In the genomic region with DNA sequence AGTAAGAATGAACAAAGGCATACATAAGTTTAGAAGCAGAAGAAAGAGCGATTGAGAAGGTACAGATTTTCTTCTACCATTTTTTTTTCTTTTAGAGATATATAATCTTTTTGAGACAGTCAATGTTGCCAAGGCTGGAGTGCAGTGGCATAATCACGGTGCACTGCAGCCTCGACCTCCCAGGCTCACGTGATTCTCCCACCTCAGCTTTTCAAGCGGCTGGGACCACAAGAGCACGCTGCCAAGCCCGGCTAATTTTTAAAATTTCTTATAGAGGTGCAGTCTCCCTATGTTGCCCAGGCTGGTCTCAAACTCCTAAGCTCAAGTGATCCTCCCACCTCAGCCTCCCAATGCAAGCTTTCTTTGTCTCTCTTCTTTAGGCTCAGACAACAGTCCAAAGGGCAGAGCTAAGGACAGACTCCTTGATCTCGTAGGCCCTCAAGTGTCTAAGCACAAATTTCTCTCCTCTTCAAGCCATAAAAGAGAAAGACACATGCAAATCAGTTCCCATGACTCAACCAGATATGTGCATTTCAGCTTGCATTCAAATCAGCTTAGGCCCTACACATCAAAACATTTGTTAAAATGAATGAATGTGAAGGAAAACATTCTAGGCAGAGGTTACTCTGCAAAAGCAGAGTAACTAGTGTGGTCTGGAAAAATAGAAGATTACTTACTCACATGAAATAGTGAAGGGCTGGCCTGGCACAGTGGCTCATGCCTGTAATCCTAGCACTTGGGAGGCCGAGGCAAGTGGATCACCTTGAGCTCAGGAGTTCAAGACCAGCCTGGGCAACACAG, we compare ENCODE assay signal across 8 cellular contexts. TPM values are rescaled to one million over a fixed set of nuclear protein-coding genes. Genes with fewer than 3 reads are reported as not detected.
DNase-seq lines count a peak whose midpoint lies in the region; ATAC-seq and TF ChIP-seq lines count a peak whose summit lies in the region.

No MANE protein-coding gene starts in this region.

- H3K9me3 Mint-ChIP-seq in activated CD4-positive, alpha-beta memory T cell treated with anti-CD3 and anti-CD28 coated beads, Interleukin-2, amount 10 ng/mL, durations not matched to agents 7 days and 5 days = no peaks in the 10 kb centered on the region

- H3K4me2 ChIP-seq in SU-DHL-6 (ENCODE audit: low read depth, low read length, poor library complexity, severe bottlenecking) (peak overlapping the region; percentile 31), osteoblast (ENCODE audit: insufficient read depth, low read length) (peak overlapping the region; percentile 14)

- no peaks in the 10 kb centered on the region for H3K36me3 ChIP-seq in SU-DHL-6 (ENCODE audit: low read length)
- no peaks in the 10 kb centered on the region for H3K36me3 ChIP-seq in osteoblast (ENCODE audit: insufficient read depth, low read length)
- H3K36me3 ChIP-seq in adrenal gland (replicated peaks in 1 of 2) = no peaks in the 10 kb centered on the region

- H3K4me1 ChIP-seq in osteoblast (ENCODE audit: insufficient read depth, low read length) = peaks cover 6% of the 10 kb centered on the region
- H3K4me1 ChIP-seq in adrenal gland (replicated peaks in 1 of 2) = peaks cover 8 to 73% of the 10 kb centered on the region in 2 donors

- WGBS in adrenal gland, 4 donors = 79 to 95% (median 89%) methylated on average over 9 of the region's 9 CpGs

- H3K4me3 ChIP-seq in SU-DHL-6 (ENCODE audit: insufficient read depth, low read length, poor library complexity, severe bottlenecking) = no peak overlapping the region
- H3K4me3 ChIP-seq in osteoblast (ENCODE audit: insufficient read depth, low read length) = no peak overlapping the region
- H3K4me3 ChIP-seq in adrenal gland = no peak overlapping the region

- H3K36me3 Mint-ChIP-seq in activated CD4-positive, alpha-beta memory T cell treated with anti-CD3 and anti-CD28 coated beads, Interleukin-2, amount 10 ng/mL, durations not matched to agents 7 days and 5 days (ENCODE audit: low read depth) = peaks cover 5% of the 10 kb centered on the region

- H3K27ac Mint-ChIP-seq in activated CD4-positive, alpha-beta memory T cell treated with anti-CD3 and anti-CD28 coated beads, Interleukin-2, amount 10 ng/mL, durations not matched to agents 7 days and 5 days = no peak overlapping the region

- H3K27me3 ChIP-seq in SU-DHL-6 (ENCODE audit: low read length) (no peaks in the 10 kb centered on the region), osteoblast (ENCODE audit: insufficient read depth, low read length) (no peaks in the 10 kb centered on the region), adrenal gland (no peaks in the 10 kb centered on the region)

- CTCF ChIA-PET in activated CD4-positive, alpha-beta memory T cell treated with anti-CD3 and anti-CD28 coated beads, Interleukin-2, amount 10 ng/mL, durations not matched to agents 7 days and 5 days (lab: Charles Lee) = no interaction called here

- H3K27ac ChIP-seq in SU-DHL-6 (ENCODE audit: low read depth, low read length) = peak overlapping the region; percentile 35; the same call in 1 of the 2 replicates
- no peak overlapping the region for H3K27ac ChIP-seq in osteoblast (ENCODE audit: low read depth, low read length)
- H3K27ac ChIP-seq in adrenal gland = peak overlapping the region in 1 of 5 donors; percentile 31

- intact Hi-C loops in adrenal gland (cut with DNase I) = no loop called here

- H3K9ac ChIP-seq in SU-DHL-6 (ENCODE audit: low read length) = no peak overlapping the region

- no peaks in the 10 kb centered on the region for H3K9me2 ChIP-seq in SU-DHL-6 (replicated peaks; ENCODE audit: insufficient read depth, low read length)

- H2AFZ ChIP-seq in SU-DHL-6 (ENCODE audit: low read depth, low read length, severe bottlenecking) (no peak overlapping the region), osteoblast (ENCODE audit: low read length) (no peak overlapping the region)

- no peak for DNase-seq in osteoblast (ENCODE audit: insufficient read length, low spot score, missing footprints)
- DNase-seq in adrenal gland = no peak
- DNase-seq in AG08395 (ENCODE audit: low spot score) = no peak
- no peak for DNase-seq in NCI-H748 treated with DMSO at 0.1 percent for 48 hours (lab: John Stamatoyannopoulos, UW)
- DNase-seq in activated CD4-positive, alpha-beta memory T cell treated with anti-CD3 and anti-CD28 coated beads, Interleukin-2, amount 10 ng/mL, durations not matched to agents 7 days and 5 days = no peak

- H3K4me3 Mint-ChIP-seq in activated CD4-positive, alpha-beta memory T cell treated with anti-CD3 and anti-CD28 coated beads, Interleukin-2, amount 10 ng/mL, durations not matched to agents 7 days and 5 days = no peak overlapping the region

- H3K79me2 ChIP-seq in SU-DHL-6 (ENCODE audit: insufficient read depth, low read length) (peaks cover 95% of the 10 kb centered on the region), osteoblast (ENCODE audit: insufficient read depth, low read length) (peaks cover 61% of the 10 kb centered on the region)

- H3K9me3 ChIP-seq in SU-DHL-6 (ENCODE audit: insufficient read depth, low read length) = no peaks in the 10 kb centered on the region
- no peaks in the 10 kb centered on the region for H3K9me3 ChIP-seq in osteoblast (ENCODE audit: low read depth, low read length)
- H3K9me3 ChIP-seq in adrenal gland (replicated peaks in 1 of 3) = no peaks in the 10 kb centered on the region

- H4K20me1 ChIP-seq in SU-DHL-6 (ENCODE audit: low read depth, low read length) (peaks cover 12% of the 10 kb centered on the region), osteoblast (ENCODE audit: insufficient read depth, low read length) (peaks cover 29% of the 10 kb centered on the region)

- H3F3A ChIP-seq in SU-DHL-6 (ENCODE audit: insufficient read depth) = peaks cover 4% of the 10 kb centered on the region; the same call in 1 of the 2 replicates

- TF ChIP-seq CTCF in SU-DHL-6 (IDR thresholded peaks at IDR 0.05; ENCODE audit: insufficient read depth, low read length, poor library complexity, severe bottlenecking) = no peak
- TF ChIP-seq CTCF in osteoblast (IDR thresholded peaks at IDR 0.05; ENCODE audit: extremely low read depth, low read depth, low read length) = no peak
- TF ChIP-seq CTCF in adrenal gland (IDR thresholded peaks at IDR 0.05) = no peak

- H3K4me1 Mint-ChIP-seq in activated CD4-positive, alpha-beta memory T cell treated with anti-CD3 and anti-CD28 coated beads, Interleukin-2, amount 10 ng/mL, durations not matched to agents 7 days and 5 days = peaks cover 9% of the 10 kb centered on the region

- no peaks in the 10 kb centered on the region for H3K27me3 Mint-ChIP-seq in activated CD4-positive, alpha-beta memory T cell treated with anti-CD3 and anti-CD28 coated beads, Interleukin-2, amount 10 ng/mL, durations not matched to agents 7 days and 5 days

- no peak for TF ChIP-seq POLR2A in adrenal gland (IDR thresholded peaks at IDR 0.05)

- POLR2A ChIA-PET in activated CD4-positive, alpha-beta memory T cell treated with anti-CD3 and anti-CD28 coated beads, Interleukin-2, amount 10 ng/mL, durations not matched to agents 7 days and 5 days (lab: Charles Lee) = no interaction called here

- ATAC-seq in GM18867 (IDR thresholded peaks at IDR 0.05; ENCODE audit: unreplicated experiment) = peak; percentile 54
- peak; percentile 51 for ATAC-seq in HG02588 (IDR thresholded peaks at IDR 0.05; ENCODE audit: unreplicated experiment)

RNA-seq across cellular contexts. Expression of a gene that starts 18.0 kb away (rescaled TPM):
- 32.7 and 33.7 TPM in 2 replicates for total RNA-seq in osteoblast
- 100 to 1,000 TPM in 1 of 8 donors, 10 to 100 TPM in 7; 36.6 to 108 (median 63.1) TPM for total RNA-seq in adrenal gland
- 10 to 100 TPM; 39.2 to 63.2 (median 39.3) TPM for polyA plus RNA-seq in adrenal gland
- 10 to 100 TPM; 75.6 to 75.7 TPM for total RNA-seq in activated CD4-positive, alpha-beta memory T cell treated with anti-CD3 and anti-CD28 coated beads, Interleukin-2, amount 10 ng/mL, durations not matched to agents 7 days and 5 days
